9 cellular contexts compared by ENCODE assay signal in genomic region chr16:29975811-29976511, GRCh38. TPM values are rescaled to one million over a fixed set of nuclear protein-coding genes. Genes with fewer than 3 reads are reported as not detected.
DNase-seq lines count a peak whose midpoint lies in the region; ATAC-seq and TF ChIP-seq lines count a peak whose summit lies in the region.
"Had no signal": no experiment of that assay in that cellular context is flagged by ENCODE, and none has a peak within 500 bp of the region (broad histone marks: within the 10 kb centered on the region; RNA-seq: fewer than 3 reads in every experiment).

No MANE protein-coding gene starts in this region.

- no peak for DNase-seq in AG04450 (ENCODE audit: low read depth, low spot score)
- no peak for DNase-seq in central memory CD8-positive, alpha-beta T cell (ENCODE audit: low spot score in 2 of 2)
- no peak for DNase-seq in GM10248 (ENCODE audit: extremely low spot score)
- no peak for DNase-seq in SW480 (ENCODE audit: low spot score)
- DNase-seq: NCI-H774 had no signal

- no peaks in the 10 kb centered on the region for H3K27me3 ChIP-seq in AG04450 (ENCODE audit: control insufficient read depth, insufficient read depth, low read length)
- peaks cover 11% of the 10 kb centered on the region for H3K27me3 ChIP-seq in HUES64 (ENCODE audit: insufficient read depth, low read length)
- no peaks in the 10 kb centered on the region for H3K27me3 ChIP-seq in muscle layer of colon (ENCODE audit: control insufficient read depth in 1 of 2, insufficient read depth in 2 of 2, low read length in 2 of 2)

- peak overlapping the region; percentile 92 for H3K4me3 ChIP-seq in AG04450 (ENCODE audit: low read depth, low read length)
- peak overlapping the region; percentile 78 for H3K4me3 ChIP-seq in HUES64 (ENCODE audit: low read length)
- H3K4me3 ChIP-seq in muscle layer of colon (ENCODE audit: low read depth in 1 of 2, low read length in 2 of 2): peak overlapping the region; percentile 39 to 97

- peak overlapping the region; percentile 23 for H3K27ac Mint-ChIP-seq in central memory CD8-positive, alpha-beta T cell (ENCODE audit: low read depth)

- H3K9ac ChIP-seq in HUES64 (ENCODE audit: low read depth, low read length): 0 out of 2 replicates have a peak overlapping the region, but pooled peaks have one; percentile 24
- peak overlapping the region; percentile 98 for H3K9ac ChIP-seq in muscle layer of colon (ENCODE audit: low read length)

- H3K9me3 Mint-ChIP-seq in central memory CD8-positive, alpha-beta T cell: no peaks in the 10 kb centered on the region

- no peak overlapping the region for H3K27ac ChIP-seq in AG04450 (ENCODE audit: low read depth, low read length)
- H3K27ac ChIP-seq in HUES64 (ENCODE audit: low read depth, low read length): no peak overlapping the region; the same call in 1 of the 2 replicates
- H3K27ac ChIP-seq in muscle layer of colon (ENCODE audit: low read depth, low read length): peak overlapping the region; percentile 37

- H3K27me3 Mint-ChIP-seq in central memory CD8-positive, alpha-beta T cell: no peaks in the 10 kb centered on the region

- TF ChIP-seq CTCF in AG04450 (IDR thresholded peaks at IDR 0.05; ENCODE audit: low read depth, low read length) (no peak), GM10248 (IDR thresholded peaks at IDR 0.05; ENCODE audit: control extremely low read depth, extremely low read depth, low read depth, missing control alignments) (no peak)

- CTCF ChIA-PET in AG04450 (lab: Charles Lee): interaction anchor here (1.7 kb wide), 1 partner anchor 56 kb away, joined by 4 read pairs; no protein-coding TSS in a partner anchor
- CTCF ChIA-PET in GM10248 (lab: Yijun Ruan, JAX): interaction anchor here (1.1 to 4.1 kb wide), 7 partner anchors 11 to 127 kb away, joined by 3 to 25 read pairs (median 4); partner anchors contain the start of genes TLCD3B and TMEM219

- POLR2A ChIA-PET in AG04450 (lab: Yijun Ruan, JAX) (interaction anchor here (1.2 kb wide), 1 partner anchor 50 kb away, joined by 4 read pairs; the partner anchor contains the start of gene KCTD13), GM10248 (lab: Yijun Ruan, JAX) (interaction anchor here (0.8 to 1.1 kb wide), 2 partner anchors 13 to 18 kb away, joined by 4 to 5 read pairs; no protein-coding TSS in a partner anchor)

- H3K4me1 ChIP-seq in HUES64 (ENCODE audit: insufficient read depth, low read length) (peaks cover 26% of the 10 kb centered on the region), muscle layer of colon (ENCODE audit: insufficient read depth, low read length) (peaks cover 27% of the 10 kb centered on the region)

- H3K4me1 Mint-ChIP-seq in central memory CD8-positive, alpha-beta T cell: peaks cover 46% of the 10 kb centered on the region

- ATAC-seq in central memory CD8-positive, alpha-beta T cell (replicated peaks; ENCODE audit: extremely low read depth, poor library complexity, severe bottlenecking): no peak
- ATAC-seq in GM19467 (IDR thresholded peaks at IDR 0.05; ENCODE audit: unreplicated experiment): no peak
- ATAC-seq in HG02973 (IDR thresholded peaks at IDR 0.05; ENCODE audit: unreplicated experiment): no peak

- peak overlapping the region; percentile 99 for H3K4me3 Mint-ChIP-seq in central memory CD8-positive, alpha-beta T cell

- H3K9me3 ChIP-seq in AG04450 (ENCODE audit: control insufficient read depth, insufficient read depth, low read length) (no peaks in the 10 kb centered on the region; the same call in 1 of the 2 replicates), HUES64 (ENCODE audit: insufficient read depth, low read depth, low read length) (peaks cover 9% of the 10 kb centered on the region), muscle layer of colon (ENCODE audit: low read length) (no peaks in the 10 kb centered on the region)

- H3K36me3 ChIP-seq in HUES64 (ENCODE audit: insufficient read depth, low read length) (peaks cover 54% of the 10 kb centered on the region), muscle layer of colon (ENCODE audit: insufficient read depth, low read length) (peaks cover 46% of the 10 kb centered on the region)

- WGBS in HUES64: 51% methylated on average over 6 of the region's 6 CpGs

- peaks cover 19% of the 10 kb centered on the region for H3K36me3 Mint-ChIP-seq in central memory CD8-positive, alpha-beta T cell (ENCODE audit: insufficient read depth)

RNA-seq across cellular contexts. Expression of gene TAOK2, which starts 2.3 kb away (rescaled TPM):
- 16.9 and 18.2 TPM in 2 replicates for polyA plus RNA-seq in AG04450 (2011; rRNA removed)
- polyA minus RNA-seq in AG04450 (2011; rRNA and poly(A)+ RNA removed): 29.3 and 32.3 TPM in 2 replicates
- 21.2 TPM for polyA plus RNA-seq in HUES64 (2013, experiment 1 of 2)
- polyA plus RNA-seq in HUES64 (2013, experiment 2 of 2): 21.2 TPM

RNA-seq across cellular contexts. Expression of gene TMEM219, which starts 14.1 kb away (rescaled TPM):
- 88.6 and 107 TPM in 2 replicates for polyA plus RNA-seq in AG04450 (2011; rRNA removed)
- polyA minus RNA-seq in AG04450 (2011; rRNA and poly(A)+ RNA removed): 59.3 and 76.3 TPM in 2 replicates
- polyA plus RNA-seq in HUES64 (2013, experiment 1 of 2): 61.8 TPM
- polyA plus RNA-seq in HUES64 (2013, experiment 2 of 2): 82.6 TPM

RNA-seq across cellular contexts. Expression of gene HIRIP3, which starts 19.5 kb away (rescaled TPM):
- polyA plus RNA-seq in AG04450 (2011; rRNA removed): 2.5 and 3.8 TPM in 2 replicates
- polyA minus RNA-seq in AG04450 (2011; rRNA and poly(A)+ RNA removed): 2.1 and 2.2 TPM in 2 replicates
- 14.5 TPM for polyA plus RNA-seq in HUES64 (2013, experiment 1 of 2)
- polyA plus RNA-seq in HUES64 (2013, experiment 2 of 2): 14.4 TPM

RNA-seq across cellular contexts. Expression of gene INO80E, which starts 20.1 kb away (rescaled TPM):
- 27.3 and 27.5 TPM in 2 replicates for polyA plus RNA-seq in AG04450 (2011; rRNA removed)
- polyA minus RNA-seq in AG04450 (2011; rRNA and poly(A)+ RNA removed): 8.6 and 10.1 TPM in 2 replicates
- 87.9 TPM for polyA plus RNA-seq in HUES64 (2013, experiment 1 of 2)
- 90.7 TPM for polyA plus RNA-seq in HUES64 (2013, experiment 2 of 2)

RNA-seq across cellular contexts. Expression of gene DOC2A, which starts 34.9 kb away (rescaled TPM):
- polyA plus RNA-seq in AG04450 (2011; rRNA removed): 0.22 and 0.46 TPM in 2 replicates
- polyA minus RNA-seq in AG04450 (2011; rRNA and poly(A)+ RNA removed): 0.39 and 0.87 TPM in 2 replicates
- polyA plus RNA-seq in HUES64 (2013, experiment 1 of 2): 3.3 TPM
- 3.7 TPM for polyA plus RNA-seq in HUES64 (2013, experiment 2 of 2)
